Comparison of ENCODE assay signal across 16 cellular contexts in genomic region chr9:110900917-110901316, GRCh38.
A peak's percentile ranks its signal among the peaks of the same experiment; 100 is the strongest.
DNase-seq lines count a peak whose midpoint lies in the region; ATAC-seq and TF ChIP-seq lines count a peak whose summit lies in the region.
"Had no signal": no experiment of that assay in that cellular context is flagged by ENCODE, and none has a peak within 500 bp of the region (broad histone marks: within the 10 kb centered on the region; RNA-seq: fewer than 3 reads in every experiment).

No MANE protein-coding gene starts in this region.

- H3K4me1 ChIP-seq in fibroblast of lung (ENCODE audit: control insufficient read depth, extremely low read depth, insufficient read depth, low read length), result peaks cover 19% of the 10 kb centered on the region

- H3K79me2 ChIP-seq in fibroblast of lung (ENCODE audit: control insufficient read depth, insufficient read depth, low read length), result peaks cover 77% of the 10 kb centered on the region

- peak overlapping the region; percentile 72 for H3K4me2 ChIP-seq in fibroblast of lung (ENCODE audit: extremely low read depth, insufficient read depth, low read length)

- no peaks in the 10 kb centered on the region for H4K20me1 ChIP-seq in fibroblast of lung (ENCODE audit: control insufficient read depth, extremely low read depth, insufficient read depth, low read length)
- H4K20me1 ChIP-seq: BLaER1 treated with 17β-estradiol and CSF1 and Interleukin-3, amounts not matched to agents 10 nM and 100 nM had no signal

- H3K4me3 ChIP-seq in fibroblast of lung (replicated peaks in 1 of 4; ENCODE audit: control extremely low read depth in 1 of 4, insufficient read depth in 1 of 4, low read depth in 3 of 4, low read length in 4 of 4) (peak overlapping the region in 1 of 4 experiments; percentile 1), MG63 (no peak overlapping the region)
- H3K4me3 ChIP-seq: BLaER1 treated with 17β-estradiol and CSF1 and Interleukin-3, amounts not matched to agents 10 nM and 100 nM; lung had no signal

- H3K36me3 ChIP-seq in fibroblast of lung (ENCODE audit: control insufficient read depth, insufficient read depth, low read length) (no peaks in the 10 kb centered on the region), MG63 (peaks cover 98% of the 10 kb centered on the region)

- TF ChIP-seq CTCF in GM13977 (IDR thresholded peaks at IDR 0.05; ENCODE audit: extremely low read depth, insufficient read depth, missing control alignments) (no peak), fibroblast of lung (conservative IDR thresholded peaks at IDR 0.05 in 1 of 2, IDR thresholded peaks at IDR 0.05 in 1 of 2; ENCODE audit: low read depth in 1 of 2, low read length in 2 of 2) (no peak)

- DNase-seq in GM13977 (ENCODE audit: low spot score) (peak; percentile 13), NCI-H524 (lab: John Stamatoyannopoulos, UW) (peak; percentile 90 to 97), fibroblast of lung (ENCODE audit: low read depth in 2 of 2) (peak; percentile 35 to 53), superior temporal gyrus (ENCODE audit: extremely low spot score) (peak; percentile 56), MG63 (no peak), NCI-H146 treated with DMSO at 0.1 percent for 48 hours (lab: John Stamatoyannopoulos, UW; ENCODE audit: unreplicated experiment) (no peak)
- DNase-seq: immature natural killer cell; naive thymus-derived CD8-positive, alpha-beta T cell; NCI-H1694; OCI-M1; small intestine; T1000 had no signal

- peak overlapping the region; percentile 59 for H3K27ac ChIP-seq in fibroblast of lung (ENCODE audit: insufficient read depth, low read length)
- H3K27ac ChIP-seq: BLaER1 treated with 17β-estradiol and CSF1 and Interleukin-3, amounts not matched to agents 10 nM and 100 nM had no signal

- no peaks in the 10 kb centered on the region for H3K9me3 ChIP-seq in fibroblast of lung (ENCODE audit: control insufficient read depth, insufficient read depth, low read depth, low read length)
- H3K9me3 ChIP-seq in MG63, result peaks cover 18% of the 10 kb centered on the region

- H3K9ac ChIP-seq in fibroblast of lung (ENCODE audit: insufficient read depth, low read length), result peak overlapping the region; percentile 10
- H3K9ac ChIP-seq: BLaER1 treated with 17β-estradiol and CSF1 and Interleukin-3, amounts not matched to agents 10 nM and 100 nM had no signal

- no peaks in the 10 kb centered on the region for H3K27me3 ChIP-seq in fibroblast of lung (ENCODE audit: control insufficient read depth, insufficient read depth, low read length)
- H3K27me3 ChIP-seq in MG63, result no peaks in the 10 kb centered on the region
- H3K27me3 ChIP-seq: BLaER1 treated with 17β-estradiol and CSF1 and Interleukin-3, amounts not matched to agents 10 nM and 100 nM had no signal

- in situ Hi-C loops in GM13977 (cut with MboI; ENCODE audit: low pct_unique_long_range_greater_than_20kb, low sequenced_read_pairs, unreplicated experiment), result no loop called here

- no peak overlapping the region for H2AFZ ChIP-seq in fibroblast of lung (ENCODE audit: low read length)

- no peak for ATAC-seq in HG02678 (IDR thresholded peaks at IDR 0.05; ENCODE audit: unreplicated experiment)
- ATAC-seq: HCT116; naive thymus-derived CD8-positive, alpha-beta T cell had no signal

Comparison
In these comparisons a context has a peak if more than half of its experiments do, and no peak if none do; other contexts are left out.
1. DNase-seq: peak in GM13977 (single experiment), NCI-H524 (2 of 2), fibroblast of lung (2 of 2) and superior temporal gyrus (single experiment); none in MG63 (single experiment) and NCI-H146 treated with DMSO at 0.1 percent for 48 hours (single experiment).